8 cellular contexts compared by ENCODE assay signal in the genomic region with DNA sequence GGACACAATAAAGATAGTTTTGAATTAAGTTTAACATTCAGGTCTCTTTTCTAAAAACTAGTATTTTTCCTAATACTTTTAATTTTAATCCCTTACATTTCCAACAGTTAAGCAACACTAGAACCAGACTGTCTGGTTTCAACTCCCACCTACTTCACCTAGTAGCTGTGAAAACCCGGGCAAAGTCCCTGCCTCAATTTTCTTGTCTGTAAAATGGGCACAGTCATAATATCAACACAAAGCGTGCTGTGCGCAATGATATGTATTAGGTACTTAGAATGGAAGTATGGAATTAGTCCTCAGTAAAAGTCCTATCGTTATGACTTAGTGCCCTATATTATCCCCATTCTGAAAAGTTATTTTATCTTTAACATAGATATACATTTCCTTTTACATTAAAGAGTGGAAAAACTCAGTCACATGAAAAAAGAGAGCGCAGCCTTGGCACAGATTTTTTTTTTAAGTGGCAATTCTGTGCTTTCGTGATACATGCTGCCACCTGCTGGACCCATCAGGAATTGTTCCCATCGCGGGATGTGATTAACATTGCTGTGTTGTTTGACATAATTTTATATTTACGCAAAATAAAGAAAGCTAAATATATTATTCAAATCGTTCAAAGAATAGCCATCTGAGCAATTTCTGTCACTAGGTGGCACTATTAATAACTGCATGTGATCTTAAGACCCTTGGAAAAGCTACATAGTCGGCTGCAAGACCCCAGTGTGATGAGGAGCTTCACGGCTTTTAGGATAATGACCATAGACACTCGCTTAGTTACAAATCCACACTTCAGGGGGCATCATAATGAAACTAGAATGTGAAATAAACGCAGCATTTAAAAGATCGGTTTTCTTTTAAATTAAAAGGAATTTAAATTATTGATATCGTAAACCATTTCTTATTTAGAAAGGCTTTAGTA. TPM values are rescaled to one million over a fixed set of nuclear protein-coding genes. Genes with fewer than 3 reads are reported as not detected.
DNase-seq lines count a peak whose midpoint lies in the region; ATAC-seq, FAIRE-seq and TF ChIP-seq lines count a peak whose summit lies in the region.

No MANE protein-coding gene starts in this region.

- in situ Hi-C loops in Panc1 (cut with HindIII; ENCODE audit: low pct_unique_long_range_greater_than_20kb, low sequenced_read_pairs): no loop called here

- H3K4me3 ChIP-seq in Panc1 (ENCODE audit: low read depth in 2 of 2, low read length in 2 of 2) (no peak overlapping the region), vagina (no peak overlapping the region)

- H3K27me3 ChIP-seq in Panc1 (ENCODE audit: control insufficient read depth, insufficient read depth, low read length): no peaks in the 10 kb centered on the region
- no peaks in the 10 kb centered on the region for H3K27me3 ChIP-seq in vagina

- DNase-seq in A172 (ENCODE audit: low spot score) (peak; percentile 40), GM18507 (ENCODE audit: extremely low spot score, insufficient read length, low read depth) (peak; percentile 7), HT1080 (ENCODE audit: low read depth) (peak; percentile 32), Panc1 (ENCODE audit: low read depth, low spot score) (peak; percentile 20), globus pallidus (ENCODE audit: low spot score) (peak; percentile 35), pons (ENCODE audit: low spot score) (peak; percentile 40), vagina (ENCODE audit: extremely low spot score in 2 of 2) (no peak)
- peak; percentile 24 for DNase-seq in activated effector memory CD4-positive, alpha-beta T cell treated with Interleukin-2 at 50 U/mL for 16 hours

- no TSS peak for BruUV-seq in Panc1 (replicated peaks; lab: Mats Ljungman, UMichigan)

- H3K27ac ChIP-seq in Panc1 (ENCODE audit: low read length) (no peak overlapping the region), vagina (no peak overlapping the region)

- ATAC-seq in Panc1: no peak

- TF ChIP-seq CTCF in Panc1 (IDR thresholded peaks at IDR 0.05) (peak; percentile 74), vagina (IDR thresholded peaks at IDR 0.05) (peak; percentile 26 to 60 (median 45))

- FAIRE-seq in GM18507 (lab: Jason Lieb, UNC): peak; percentile 57

- H3K9me3 ChIP-seq in Panc1 (ENCODE audit: control insufficient read depth, insufficient read depth, low read depth, low read length) (no peaks in the 10 kb centered on the region), vagina (no peaks in the 10 kb centered on the region)

- no peak for TF ChIP-seq POLR2A in vagina (IDR thresholded peaks at IDR 0.05)

- POLR2A ChIA-PET in Panc1 (lab: Charles Lee): no interaction called here

- CTCF ChIA-PET in Panc1 (lab: Charles Lee): no interaction called here

- intact Hi-C loops in Panc1 (cut with micrococcal nuclease; ENCODE audit: unreplicated experiment) (loop anchor here (1.0 to 10.0 kb wide), 2 partner anchors 281 to 950 kb away; no protein-coding TSS in a partner anchor), vagina (cut with DNase I) (loop anchor here (10.0 kb wide), 1 partner anchor 941 kb away; no protein-coding TSS in a partner anchor)

- H3K36me3 ChIP-seq in Panc1 (ENCODE audit: control insufficient read depth, insufficient read depth, low read length) (no peaks in the 10 kb centered on the region), vagina (no peaks in the 10 kb centered on the region)

- H3K4me1 ChIP-seq in Panc1 (ENCODE audit: control insufficient read depth, insufficient read depth, low read length) (no peaks in the 10 kb centered on the region), vagina (no peaks in the 10 kb centered on the region)

RNA-seq across cellular contexts. Expression of a gene that starts 59.9 kb away (rescaled TPM):
- 21.1 and 21.7 TPM in 2 replicates for total RNA-seq in A172 (2014; rRNA removed; shearing (Covaris generic))
- total RNA-seq in HT1080 (2014; rRNA removed; shearing (Covaris generic)): 9.0 and 10.2 TPM in 2 replicates
- polyA plus RNA-seq in HT1080 (2015; cell fraction: cytosol; rRNA removed): 6.1 and 8.4 TPM in 2 replicates
- polyA plus RNA-seq in HT1080 (2015; cell fraction: nucleus; rRNA removed): 22.3 and 23.2 TPM in 2 replicates
- total RNA-seq in Panc1 (2021; ENCODE audit: unreplicated experiment) (8.2 TPM), vagina (7.4 TPM)
- polyA plus RNA-seq in Panc1 (2012; ENCODE audit: insufficient read length): 2.9 TPM

Comparison
In these comparisons a context has a peak if more than half of its experiments do, and no peak if none do; other contexts are left out.
1. DNase-seq: peak in A172 (single experiment), GM18507 (single experiment), HT1080 (single experiment), Panc1 (single experiment), activated effector memory CD4-positive, alpha-beta T cell treated with Interleukin-2 at 50 U/mL for 16 hours (single experiment), globus pallidus (single experiment) and pons (single experiment); none in vagina (0 of 2).